In the genomic region with DNA sequence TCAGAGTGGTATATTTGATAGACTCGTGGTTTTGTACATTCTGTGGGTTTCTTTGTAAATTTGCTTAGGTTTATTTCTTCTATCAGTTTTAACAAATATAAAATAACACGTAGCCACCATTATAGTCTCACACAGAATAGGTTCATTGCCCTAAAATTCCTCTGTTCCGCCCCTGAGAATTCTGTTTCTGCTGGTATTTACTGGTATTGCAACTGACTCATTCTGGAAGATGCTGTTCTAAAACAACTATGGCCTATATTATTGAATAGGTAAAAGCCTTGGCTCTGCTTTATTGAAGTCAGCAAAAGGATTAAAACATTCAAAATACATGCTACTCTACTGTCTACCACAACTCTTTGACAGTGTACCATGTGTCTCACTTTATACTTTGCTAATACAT, we compare ENCODE assay signal across 2 cellular contexts.
TF ChIP-seq lines count a peak whose summit lies in the region.

No MANE protein-coding gene starts in this region.

TF ChIP-seq in GM23338, 12 proteins besides CTCF, POLR2A, EP300 and RAD21 (continued from another document):
- TF ChIP-seq, protein P1, sequence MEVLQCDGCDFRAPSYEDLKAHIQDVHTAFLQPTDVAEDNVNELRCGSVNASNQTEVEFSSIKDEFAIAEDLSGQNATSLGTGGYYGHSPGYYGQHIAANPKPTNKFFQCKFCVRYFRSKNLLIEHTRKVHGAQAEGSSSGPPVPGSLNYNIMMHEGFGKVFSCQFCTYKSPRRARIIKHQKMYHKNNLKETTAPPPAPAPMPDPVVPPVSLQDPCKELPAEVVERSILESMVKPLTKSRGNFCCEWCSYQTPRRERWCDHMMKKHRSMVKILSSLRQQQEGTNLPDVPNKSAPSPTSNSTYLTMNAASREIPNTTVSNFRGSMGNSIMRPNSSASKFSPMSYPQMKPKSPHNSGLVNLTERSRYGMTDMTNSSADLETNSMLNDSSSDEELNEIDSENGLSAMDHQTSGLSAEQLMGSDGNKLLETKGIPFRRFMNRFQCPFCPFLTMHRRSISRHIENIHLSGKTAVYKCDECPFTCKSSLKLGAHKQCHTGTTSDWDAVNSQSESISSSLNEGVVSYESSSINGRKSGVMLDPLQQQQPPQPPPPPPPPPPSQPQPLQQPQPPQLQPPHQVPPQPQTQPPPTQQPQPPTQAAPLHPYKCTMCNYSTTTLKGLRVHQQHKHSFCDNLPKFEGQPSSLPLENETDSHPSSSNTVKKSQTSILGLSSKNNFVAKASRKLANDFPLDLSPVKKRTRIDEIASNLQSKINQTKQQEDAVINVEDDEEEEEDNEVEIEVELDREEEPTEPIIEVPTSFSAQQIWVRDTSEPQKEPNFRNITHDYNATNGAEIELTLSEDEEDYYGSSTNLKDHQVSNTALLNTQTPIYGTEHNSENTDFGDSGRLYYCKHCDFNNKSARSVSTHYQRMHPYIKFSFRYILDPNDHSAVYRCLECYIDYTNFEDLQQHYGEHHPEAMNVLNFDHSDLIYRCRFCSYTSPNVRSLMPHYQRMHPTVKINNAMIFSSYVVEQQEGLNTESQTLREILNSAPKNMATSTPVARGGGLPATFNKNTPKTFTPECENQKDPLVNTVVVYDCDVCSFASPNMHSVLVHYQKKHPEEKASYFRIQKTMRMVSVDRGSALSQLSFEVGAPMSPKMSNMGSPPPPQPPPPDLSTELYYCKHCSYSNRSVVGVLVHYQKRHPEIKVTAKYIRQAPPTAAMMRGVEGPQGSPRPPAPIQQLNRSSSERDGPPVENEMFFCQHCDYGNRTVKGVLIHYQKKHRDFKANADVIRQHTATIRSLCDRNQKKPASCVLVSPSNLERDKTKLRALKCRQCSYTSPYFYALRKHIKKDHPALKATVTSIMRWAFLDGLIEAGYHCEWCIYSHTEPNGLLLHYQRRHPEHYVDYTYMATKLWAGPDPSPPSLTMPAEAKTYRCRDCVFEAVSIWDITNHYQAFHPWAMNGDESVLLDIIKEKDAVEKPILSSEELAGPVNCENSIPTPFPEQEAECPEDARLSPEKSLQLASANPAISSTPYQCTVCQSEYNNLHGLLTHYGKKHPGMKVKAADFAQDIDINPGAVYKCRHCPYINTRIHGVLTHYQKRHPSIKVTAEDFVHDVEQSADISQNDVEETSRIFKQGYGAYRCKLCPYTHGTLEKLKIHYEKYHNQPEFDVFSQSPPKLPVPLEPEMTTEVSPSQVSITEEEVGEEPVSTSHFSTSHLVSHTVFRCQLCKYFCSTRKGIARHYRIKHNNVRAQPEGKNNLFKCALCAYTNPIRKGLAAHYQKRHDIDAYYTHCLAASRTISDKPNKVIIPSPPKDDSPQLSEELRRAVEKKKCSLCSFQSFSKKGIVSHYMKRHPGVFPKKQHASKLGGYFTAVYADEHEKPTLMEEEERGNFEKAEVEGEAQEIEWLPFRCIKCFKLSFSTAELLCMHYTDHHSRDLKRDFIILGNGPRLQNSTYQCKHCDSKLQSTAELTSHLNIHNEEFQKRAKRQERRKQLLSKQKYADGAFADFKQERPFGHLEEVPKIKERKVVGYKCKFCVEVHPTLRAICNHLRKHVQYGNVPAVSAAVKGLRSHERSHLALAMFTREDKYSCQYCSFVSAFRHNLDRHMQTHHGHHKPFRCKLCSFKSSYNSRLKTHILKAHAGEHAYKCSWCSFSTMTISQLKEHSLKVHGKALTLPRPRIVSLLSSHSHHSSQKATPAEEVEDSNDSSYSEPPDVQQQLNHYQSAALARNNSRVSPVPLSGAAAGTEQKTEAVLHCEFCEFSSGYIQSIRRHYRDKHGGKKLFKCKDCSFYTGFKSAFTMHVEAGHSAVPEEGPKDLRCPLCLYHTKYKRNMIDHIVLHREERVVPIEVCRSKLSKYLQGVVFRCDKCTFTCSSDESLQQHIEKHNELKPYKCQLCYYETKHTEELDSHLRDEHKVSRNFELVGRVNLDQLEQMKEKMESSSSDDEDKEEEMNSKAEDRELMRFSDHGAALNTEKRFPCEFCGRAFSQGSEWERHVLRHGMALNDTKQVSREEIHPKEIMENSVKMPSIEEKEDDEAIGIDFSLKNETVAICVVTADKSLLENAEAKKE (CRISPR knock-in tag; IDR thresholded peaks at IDR 0.05), result no peak

TF ChIP-seq in GM12878, 131 proteins besides CTCF, POLR2A, EP300 and RAD21 (continued from another document):
- TF ChIP-seq, protein P2, sequence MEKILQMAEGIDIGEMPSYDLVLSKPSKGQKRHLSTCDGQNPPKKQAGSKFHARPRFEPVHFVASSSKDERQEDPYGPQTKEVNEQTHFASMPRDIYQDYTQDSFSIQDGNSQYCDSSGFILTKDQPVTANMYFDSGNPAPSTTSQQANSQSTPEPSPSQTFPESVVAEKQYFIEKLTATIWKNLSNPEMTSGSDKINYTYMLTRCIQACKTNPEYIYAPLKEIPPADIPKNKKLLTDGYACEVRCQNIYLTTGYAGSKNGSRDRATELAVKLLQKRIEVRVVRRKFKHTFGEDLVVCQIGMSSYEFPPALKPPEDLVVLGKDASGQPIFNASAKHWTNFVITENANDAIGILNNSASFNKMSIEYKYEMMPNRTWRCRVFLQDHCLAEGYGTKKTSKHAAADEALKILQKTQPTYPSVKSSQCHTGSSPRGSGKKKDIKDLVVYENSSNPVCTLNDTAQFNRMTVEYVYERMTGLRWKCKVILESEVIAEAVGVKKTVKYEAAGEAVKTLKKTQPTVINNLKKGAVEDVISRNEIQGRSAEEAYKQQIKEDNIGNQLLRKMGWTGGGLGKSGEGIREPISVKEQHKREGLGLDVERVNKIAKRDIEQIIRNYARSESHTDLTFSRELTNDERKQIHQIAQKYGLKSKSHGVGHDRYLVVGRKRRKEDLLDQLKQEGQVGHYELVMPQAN (conservative IDR thresholded peaks at IDR 0.05), result no peak
- no peak for TF ChIP-seq RB1 (IDR thresholded peaks at IDR 0.05; ENCODE audit: borderline replicate concordance)
